1 cellular context compared by ENCODE assay signal in genomic region chr6:79672631-79673065, GRCh38.
TF ChIP-seq lines count a peak whose summit lies in the region.

No MANE protein-coding gene starts in this region.

TF ChIP-seq in HepG2, 621 proteins besides CTCF, POLR2A, EP300 and RAD21 (continued from another document and continues in another):
- TF ChIP-seq ZBTB40 (IDR thresholded peaks at IDR 0.05) (no peak), ZBTB40 (CRISPR knock-in tag; IDR thresholded peaks at IDR 0.05) (no peak), ZNF552 (CRISPR knock-in tag; IDR thresholded peaks at IDR 0.05; ENCODE audit: borderline replicate concordance) (no peak), DPF2 (CRISPR knock-in tag; IDR thresholded peaks at IDR 0.05; ENCODE audit: borderline replicate concordance, low read depth) (0 out of 2 replicates have a peak, but pooled peaks have one; percentile 29), ZNF775 (CRISPR knock-in tag; IDR thresholded peaks at IDR 0.05; ENCODE audit: borderline replicate concordance) (no peak), GTF2F1 (IDR thresholded peaks at IDR 0.05; ENCODE audit: low read length) (no peak), RFXANK (CRISPR knock-in tag; IDR thresholded peaks at IDR 0.05) (no peak), HINFP (CRISPR knock-in tag; IDR thresholded peaks at IDR 0.05; ENCODE audit: low read depth) (no peak), ZBTB8A (CRISPR knock-in tag; IDR thresholded peaks at IDR 0.05; ENCODE audit: borderline replicate concordance, low read depth) (no peak), ZNF142 (CRISPR knock-in tag; IDR thresholded peaks at IDR 0.05) (no peak), ZNF839 (CRISPR knock-in tag; IDR thresholded peaks at IDR 0.05; ENCODE audit: borderline replicate concordance) (no peak), RFX5 (IDR thresholded peaks at IDR 0.05; ENCODE audit: low read depth, low read length) (no peak), GLI4 (CRISPR knock-in tag; IDR thresholded peaks at IDR 0.05; ENCODE audit: borderline replicate concordance) (no peak), TEF (CRISPR knock-in tag; IDR thresholded peaks at IDR 0.05) (no peak), ZNF776 (CRISPR knock-in tag; IDR thresholded peaks at IDR 0.05) (no peak), ATF2 (CRISPR knock-in tag; IDR thresholded peaks at IDR 0.05) (0 out of 2 replicates have a peak, but pooled peaks have one; percentile 43), HHEX (CRISPR knock-in tag; IDR thresholded peaks at IDR 0.05) (no peak), FOXP1 (IDR thresholded peaks at IDR 0.05) (no peak), FOXP1 (CRISPR knock-in tag; IDR thresholded peaks at IDR 0.05) (peak; percentile 64; the same call in 1 of the 2 replicates), ZNF317 (CRISPR knock-in tag; IDR thresholded peaks at IDR 0.05) (no peak), THAP11 (CRISPR knock-in tag; IDR thresholded peaks at IDR 0.05) (peak; percentile 43; the same call in 1 of the 2 replicates), HMGXB4 (CRISPR knock-in tag; IDR thresholded peaks at IDR 0.05; ENCODE audit: borderline replicate concordance in 1 of 2, low read depth in 1 of 2) (0 out of 4 replicates have a peak, but pooled peaks of 1 of the 2 experiments have one; percentile 36), YY1 (IDR thresholded peaks at IDR 0.05; ENCODE audit: insufficient read depth, insufficient replicate concordance, low read depth, low read length) (no peak), EZH2 (conservative IDR thresholded peaks at IDR 0.05; ENCODE audit: low read depth, low read length) (no peak), HNRNPH1 (optimal IDR thresholded peaks at IDR 0.05; ENCODE audit: low read depth, low read length) (no peak), KLF6 (CRISPR knock-in tag; IDR thresholded peaks at IDR 0.05) (no peak), RXRA (CRISPR knock-in tag; IDR thresholded peaks at IDR 0.05) (no peak), STAT6 (CRISPR knock-in tag; IDR thresholded peaks at IDR 0.05; ENCODE audit: borderline replicate concordance) (no peak), SOX6 (IDR thresholded peaks at IDR 0.05) (no peak), SOX6 (CRISPR knock-in tag; IDR thresholded peaks at IDR 0.05) (peak; percentile 47; the same call in 1 of the 2 replicates), NFKBIZ (CRISPR knock-in tag; IDR thresholded peaks at IDR 0.05) (0 out of 2 replicates have a peak, but pooled peaks have one; percentile 30), NCOA2 (CRISPR knock-in tag; IDR thresholded peaks at IDR 0.05) (peak; percentile 63), ZNF772 (CRISPR knock-in tag; IDR thresholded peaks at IDR 0.05) (no peak), MAFG (CRISPR knock-in tag; IDR thresholded peaks at IDR 0.05) (no peak)
